ENCODE assay signal across 11 cellular contexts in genomic region chr12:101001669-101002068, GRCh38.
DNase-seq lines count a peak whose midpoint lies in the region; ATAC-seq and TF ChIP-seq lines count a peak whose summit lies in the region.
"Had no signal": no experiment of that assay in that cellular context is flagged by ENCODE, and none has a peak within 500 bp of the region (broad histone marks: within the 10 kb centered on the region; RNA-seq: fewer than 3 reads in every experiment).

No MANE protein-coding gene starts in this region.

- ATAC-seq in GM18873 (IDR thresholded peaks at IDR 0.05; ENCODE audit: low FRiP score, unreplicated experiment) (peak; percentile 62), GM21723 (IDR thresholded peaks at IDR 0.05; ENCODE audit: unreplicated experiment) (peak; percentile 83), HG03175 (IDR thresholded peaks at IDR 0.05; ENCODE audit: unreplicated experiment) (peak; percentile 45), left lobe of liver (no peak), SK-N-SH treated with all-trans-retinoic acid at 6 μM for 48 hours (no peak)

- DNase-seq in kidney tubule cell (ENCODE audit: low spot score) (peak; percentile 53), GM13976 (ENCODE audit: low spot score) (no peak), NCI-H1092 treated with DMSO at 0.1 percent for 48 hours (lab: John Stamatoyannopoulos, UW) (no peak), left lobe of liver (ENCODE audit: low spot score) (no peak)
- DNase-seq: activated CD4-positive, alpha-beta memory T cell treated with anti-CD3 and anti-CD28 coated beads for 36 hours; CD8-positive, alpha-beta memory T cell; T-helper 2 cell had no signal

- TF ChIP-seq CTCF in GM13976 (IDR thresholded peaks at IDR 0.05; ENCODE audit: borderline replicate concordance, control extremely low read depth, extremely low read depth, insufficient read depth, missing control alignments) = no peak

- in situ Hi-C loops in GM13976 (cut with MboI; ENCODE audit: low sequenced_read_pairs, unreplicated experiment) = no loop called here

TF ChIP-seq in SK-N-SH treated with all-trans-retinoic acid at 6 μM for 48 hours, 23 proteins besides CTCF, POLR2A, EP300 and RAD21:
- TF ChIP-seq, protein P1, sequence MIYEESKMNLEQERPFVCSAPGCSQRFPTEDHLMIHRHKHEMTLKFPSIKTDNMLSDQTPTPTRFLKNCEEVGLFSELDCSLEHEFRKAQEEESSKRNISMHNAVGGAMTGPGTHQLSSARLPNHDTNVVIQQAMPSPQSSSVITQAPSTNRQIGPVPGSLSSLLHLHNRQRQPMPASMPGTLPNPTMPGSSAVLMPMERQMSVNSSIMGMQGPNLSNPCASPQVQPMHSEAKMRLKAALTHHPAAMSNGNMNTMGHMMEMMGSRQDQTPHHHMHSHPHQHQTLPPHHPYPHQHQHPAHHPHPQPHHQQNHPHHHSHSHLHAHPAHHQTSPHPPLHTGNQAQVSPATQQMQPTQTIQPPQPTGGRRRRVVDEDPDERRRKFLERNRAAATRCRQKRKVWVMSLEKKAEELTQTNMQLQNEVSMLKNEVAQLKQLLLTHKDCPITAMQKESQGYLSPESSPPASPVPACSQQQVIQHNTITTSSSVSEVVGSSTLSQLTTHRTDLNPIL (CRISPR knock-in tag; IDR thresholded peaks at IDR 0.05; ENCODE audit: low read depth) = no peak
- TF ChIP-seq ZFP3 (CRISPR knock-in tag; IDR thresholded peaks at IDR 0.05) (no peak), ZNF565 (CRISPR knock-in tag; conservative IDR thresholded peaks at IDR 0.05; ENCODE audit: low read depth) (no peak), GLIS3 (CRISPR knock-in tag; IDR thresholded peaks at IDR 0.05) (no peak), ZNF70 (CRISPR knock-in tag; IDR thresholded peaks at IDR 0.05) (no peak), ARNTL (CRISPR knock-in tag; IDR thresholded peaks at IDR 0.05; ENCODE audit: borderline replicate concordance, low read depth) (no peak), PATZ1 (CRISPR knock-in tag; IDR thresholded peaks at IDR 0.05; ENCODE audit: borderline replicate concordance) (no peak), ZNF8 (CRISPR knock-in tag; IDR thresholded peaks at IDR 0.05) (no peak), PPARA (CRISPR knock-in tag; IDR thresholded peaks at IDR 0.05; ENCODE audit: borderline replicate concordance) (no peak), BACH2 (CRISPR knock-in tag; IDR thresholded peaks at IDR 0.05; ENCODE audit: borderline replicate concordance) (no peak), ZC3H10 (CRISPR knock-in tag; IDR thresholded peaks at IDR 0.05) (no peak), ISL1 (CRISPR knock-in tag; IDR thresholded peaks at IDR 0.05) (no peak), TSHZ2 (CRISPR knock-in tag; IDR thresholded peaks at IDR 0.05) (no peak), RARB (CRISPR knock-in tag; IDR thresholded peaks at IDR 0.05) (no peak)
- TF ChIP-seq, protein P2, sequence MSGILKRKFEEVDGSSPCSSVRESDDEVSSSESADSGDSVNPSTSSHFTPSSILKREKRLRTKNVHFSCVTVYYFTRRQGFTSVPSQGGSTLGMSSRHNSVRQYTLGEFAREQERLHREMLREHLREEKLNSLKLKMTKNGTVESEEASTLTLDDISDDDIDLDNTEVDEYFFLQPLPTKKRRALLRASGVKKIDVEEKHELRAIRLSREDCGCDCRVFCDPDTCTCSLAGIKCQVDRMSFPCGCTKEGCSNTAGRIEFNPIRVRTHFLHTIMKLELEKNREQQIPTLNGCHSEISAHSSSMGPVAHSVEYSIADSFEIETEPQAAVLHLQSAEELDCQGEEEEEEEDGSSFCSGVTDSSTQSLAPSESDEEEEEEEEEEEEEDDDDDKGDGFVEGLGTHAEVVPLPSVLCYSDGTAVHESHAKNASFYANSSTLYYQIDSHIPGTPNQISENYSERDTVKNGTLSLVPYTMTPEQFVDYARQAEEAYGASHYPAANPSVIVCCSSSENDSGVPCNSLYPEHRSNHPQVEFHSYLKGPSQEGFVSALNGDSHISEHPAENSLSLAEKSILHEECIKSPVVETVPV (CRISPR knock-in tag; IDR thresholded peaks at IDR 0.05) = no peak

Comparison
In these comparisons a context has a peak if more than half of its experiments do, and no peak if none do; other contexts are left out.
1. ATAC-seq: peak in GM18873 (single experiment), GM21723 (single experiment) and HG03175 (single experiment); none in left lobe of liver (single experiment) and SK-N-SH treated with all-trans-retinoic acid at 6 μM for 48 hours (single experiment).